Comparison of ENCODE assay signal across 22 cellular contexts in genomic region chr5:54463696-54464095, GRCh38. TPM values are rescaled to one million over a fixed set of nuclear protein-coding genes. Genes with fewer than 3 reads are reported as not detected.
DNase-seq lines count a peak whose midpoint lies in the region; ATAC-seq and TF ChIP-seq lines count a peak whose summit lies in the region.
"Had no signal": no experiment of that assay in that cellular context is flagged by ENCODE, and none has a peak within 500 bp of the region (broad histone marks: within the 10 kb centered on the region; RNA-seq: fewer than 3 reads in every experiment).

No MANE protein-coding gene starts in this region.

- H3K9ac ChIP-seq in IMR-90 (ENCODE audit: low read depth, low read length), result no peak overlapping the region

- peak overlapping the region in 1 of 2 experiments; percentile 58; a peak in 1 of 4 replicates for H4K8ac ChIP-seq in IMR-90 (ENCODE audit: low read depth in 2 of 2, low read length in 2 of 2)

- no peak for TF ChIP-seq RAD21 in IMR-90 (IDR thresholded peaks at IDR 0.05; ENCODE audit: low read length)

- H2BK120ac ChIP-seq in IMR-90 (ENCODE audit: low read depth, low read length), result peak overlapping the region; percentile 57; the same call in 1 of the 2 replicates

- in situ Hi-C loops in IMR-90 (cut with MboI; ENCODE audit: low sequenced_read_pairs), result no loop called here

- no peak overlapping the region for H3K4ac ChIP-seq in IMR-90 (ENCODE audit: low read depth, low read length)

- no peaks in the 10 kb centered on the region for H3K27me3 ChIP-seq in IMR-90 (ENCODE audit: control insufficient read depth, insufficient read depth, low read length)
- no peaks in the 10 kb centered on the region for H3K27me3 ChIP-seq in testis
- H3K27me3 ChIP-seq: BE2C had no signal

- dilution Hi-C loops in IMR-90 (cut with HindIII; ENCODE audit: low sequenced_read_pairs, unreplicated experiment), result no loop called here

- no peak overlapping the region for H2BK5ac ChIP-seq in IMR-90 (ENCODE audit: low read depth, low read length, poor library complexity, severe bottlenecking)

- H2BK15ac ChIP-seq in IMR-90 (ENCODE audit: low read depth, low read length), result no peak overlapping the region

- H3K9me3 ChIP-seq in HEK293 (ENCODE audit: control insufficient read depth, insufficient read depth, low read depth, low read length), result no peaks in the 10 kb centered on the region
- no peaks in the 10 kb centered on the region for H3K9me3 ChIP-seq in IMR-90 (ENCODE audit: control insufficient read depth, insufficient read depth, low read length)
- H3K9me3 ChIP-seq in testis, result no peaks in the 10 kb centered on the region
- H3K9me3 ChIP-seq: BE2C, HAP-1 had no signal

- peak overlapping the region; percentile 44; the same call in 1 of the 2 replicates for H2AK5ac ChIP-seq in IMR-90 (ENCODE audit: low read depth, low read length)

- H2AK9ac ChIP-seq in IMR-90 (replicated peaks; ENCODE audit: low read depth, low read length, poor library complexity), result no peak overlapping the region

- H2BK20ac ChIP-seq in IMR-90 (ENCODE audit: low read depth, low read length), result peak overlapping the region; percentile 46

- no peak overlapping the region for H3K18ac ChIP-seq in IMR-90 (ENCODE audit: low read depth, low read length)

- WGBS in IMR-90 (ENCODE audit: extremely low coverage in 2 of 2, insufficient read length in 1 of 2), 2 experiments, result 83% methylated on average over 1 of the region's 4 CpGs; no CpG with 5 or more reads in 1 of the 2 experiments
- 57 to 66% methylated on average over 4 of the region's 4 CpGs for WGBS in testis, 2 donors

- H3K4me3 ChIP-seq in HEK293 (ENCODE audit: low read depth, low read length) (no peak overlapping the region), IMR-90 (ENCODE audit: insufficient read depth, low read depth, low read length) (no peak overlapping the region), fibroblast of villous mesenchyme (ENCODE audit: low read depth, low read length) (no peak overlapping the region), testis (no peak overlapping the region)
- H3K4me3 ChIP-seq: GM12878, HAP-1 had no signal

- POLR2A ChIA-PET in HEK293 (lab: Yijun Ruan, JAX) (no interaction called here), IMR-90 (lab: Charles Lee; ENCODE audit: unreplicated experiment) (no interaction called here)

- H3K4me2 ChIP-seq in IMR-90 (ENCODE audit: low read depth, low read length), result no peak overlapping the region

- ATAC-seq in IMR-90 (ENCODE audit: low read depth), result no peak
- ATAC-seq: GM12878 had no signal

- H3K36me3 ChIP-seq in HEK293 (ENCODE audit: control insufficient read depth in 2 of 2, insufficient read depth in 1 of 2, low read length in 2 of 2), result no peaks in the 10 kb centered on the region
- H3K36me3 ChIP-seq in IMR-90 (ENCODE audit: control insufficient read depth, insufficient read depth, low read length), result no peaks in the 10 kb centered on the region
- H3K36me3 ChIP-seq in testis (ENCODE audit: low read depth, missing control alignments), result no peaks in the 10 kb centered on the region
- H3K36me3 ChIP-seq: BE2C, HAP-1 had no signal

- H3K23ac ChIP-seq in IMR-90 (ENCODE audit: low read depth, low read length), result no peak overlapping the region

- peak overlapping the region; percentile 29; the same call in 1 of the 2 replicates for H3K14ac ChIP-seq in IMR-90 (replicated peaks; ENCODE audit: low read depth, low read length)

- no peak overlapping the region for H2AFZ ChIP-seq in IMR-90 (replicated peaks; ENCODE audit: low read length, poor library complexity)

- no peak overlapping the region for H3K56ac ChIP-seq in IMR-90 (ENCODE audit: extremely low read depth, insufficient read depth, low read length)

- H3K4me1 ChIP-seq in HEK293 (ENCODE audit: control insufficient read depth, insufficient read depth, low read length) (no peaks in the 10 kb centered on the region), IMR-90 (ENCODE audit: control insufficient read depth, insufficient read depth, low read length) (peaks cover 6% of the 10 kb centered on the region), testis (no peaks in the 10 kb centered on the region)
- H3K4me1 ChIP-seq: BE2C, HAP-1 had no signal

- DNase-seq in IMR-90 (no peak), fibroblast of villous mesenchyme (ENCODE audit: low read depth) (peak; percentile 27), testis (peak; percentile 76), MV-4-11 (lab: John Stamatoyannopoulos, UW) (no peak), NCI-H510A treated with DMSO at 0.1 percent for 48 hours (lab: John Stamatoyannopoulos, UW) (no peak)
- no peak for DNase-seq in activated naive CD4-positive, alpha-beta T cell treated with anti-CD3 and anti-CD28 coated beads, Interleukin-2, amount 50 U/mL, for 16 hours
- DNase-seq: ACHN; BE2C; C1 segment of cervical spinal cord; CD4-positive, CD25-positive, alpha-beta regulatory T cell; CD8-positive, alpha-beta memory T cell; COR-L47; DMS 273 treated with DMSO at 0.1 percent for 48 hours; DMS53; DND-41; EL; HFFc6 had no signal

- H4K20me1 ChIP-seq in IMR-90 (ENCODE audit: insufficient read depth, low read length), result no peaks in the 10 kb centered on the region

- CTCF ChIA-PET in HEK293 (lab: Yijun Ruan, JAX) (interaction anchor here (0.6 kb wide), 1 partner anchor 268 kb away, joined by 3 read pairs; no protein-coding TSS in a partner anchor), IMR-90 (lab: Yijun Ruan, JAX) (no interaction called here)

- no peak overlapping the region for H4K5ac ChIP-seq in IMR-90 (ENCODE audit: low read depth, low read length)

- no peak overlapping the region for H3K27ac ChIP-seq in HEK293 (ENCODE audit: extremely low read depth, low read depth, low read length)
- no peak overlapping the region for H3K27ac ChIP-seq in IMR-90 (ENCODE audit: insufficient read depth, low read length)
- no peak overlapping the region for H3K27ac ChIP-seq in testis

- intact Hi-C loops in IMR-90 (cut with micrococcal nuclease), result no loop called here
- intact Hi-C loops in testis (cut with DNase I; ENCODE audit: low total_unique reads), result no loop called here

- no peak for TF ChIP-seq POLR2A in IMR-90 (IDR thresholded peaks at IDR 0.05; ENCODE audit: low read depth, low read length)
- TF ChIP-seq POLR2A in testis (IDR thresholded peaks at IDR 0.05), result no peak

- TF ChIP-seq CTCF in HEK293 (tag by site-specific recombination; IDR thresholded peaks at IDR 0.05), result no peak
- no peak for TF ChIP-seq CTCF in IMR-90 (conservative IDR thresholded peaks at IDR 0.05; ENCODE audit: low read depth, low read length)
- TF ChIP-seq CTCF in fibroblast of villous mesenchyme (IDR thresholded peaks at IDR 0.05; ENCODE audit: insufficient read depth, low read depth, low read length), result no peak
- TF ChIP-seq CTCF in testis (IDR thresholded peaks at IDR 0.05), result no peak

- no peak overlapping the region for H4K91ac ChIP-seq in IMR-90 (ENCODE audit: insufficient read depth, low read depth, low read length)

- no peaks in the 10 kb centered on the region for H3K79me1 ChIP-seq in IMR-90 (ENCODE audit: low read depth in 1 of 2, low read length in 2 of 2)

- no TSS peak for BruUV-seq in IMR-90 (replicated peaks; lab: Mats Ljungman, UMichigan)

- H3K9me1 ChIP-seq in IMR-90 (ENCODE audit: insufficient read depth, low read length), result 0 out of 2 replicates have a peak, but pooled peaks cover 3% of the 10 kb centered on the region

TF ChIP-seq in HEK293, 187 proteins besides CTCF, POLR2A, EP300 and RAD21 (continues in another document):
- no peak for TF ChIP-seq ZNF501 (tag by site-specific recombination; IDR thresholded peaks at IDR 0.05)
- no peak for TF ChIP-seq ZNF624 (tag by site-specific recombination; IDR thresholded peaks at IDR 0.05)
- no peak for TF ChIP-seq ZNF292 (tag by site-specific recombination; IDR thresholded peaks at IDR 0.05; ENCODE audit: borderline replicate concordance, low read depth)
- no peak for TF ChIP-seq ZNF639 (tag by site-specific recombination; IDR thresholded peaks at IDR 0.05)

TF ChIP-seq in IMR-90, 13 proteins besides CTCF, POLR2A, EP300 and RAD21:
- TF ChIP-seq CHD1 (IDR thresholded peaks at IDR 0.05; ENCODE audit: low read depth, low read length) (no peak), MAFK (IDR thresholded peaks at IDR 0.05; ENCODE audit: low read depth, low read length) (no peak), CEBPB (IDR thresholded peaks at IDR 0.05; ENCODE audit: low read depth, low read length) (no peak), MAZ (IDR thresholded peaks at IDR 0.05; ENCODE audit: borderline replicate concordance, low read depth, low read length) (no peak), NFE2L2 (IDR thresholded peaks at IDR 0.05; ENCODE audit: low read depth, low read length) (no peak)
TF ChIP-seq in IMR-90: peak in this region for 0.

RNA-seq across cellular contexts. Expression of gene HSPB3, which starts 8.2 kb away (rescaled TPM):
- total RNA-seq in IMR-90 (2012; rRNA removed) (0.54 TPM in 1 of 2 replicates, not detected in the other), fibroblast of villous mesenchyme (1.7 and 6.1 TPM in 2 replicates), testis (1 to 10 TPM; 3.1 to 4.5 TPM)
- polyA plus RNA-seq in IMR-90 (2012; rRNA removed) (0.31 and 0.98 TPM in 2 replicates), testis (ENCODE audit: insufficient read depth, low read depth, low replicate concordance) (2.8 TPM)
- polyA plus RNA-seq in IMR-90 (2012; cell fraction: cytosol; rRNA removed), result 0.56 and 0.67 TPM in 2 replicates
- 0.20 and 0.47 TPM in 2 replicates for polyA plus RNA-seq in IMR-90 (2012; cell fraction: nucleus; rRNA removed; ENCODE audit: low replicate concordance)
- total RNA-seq: CD4-positive, CD25-positive, alpha-beta regulatory T cell; CD8-positive, alpha-beta memory T cell; G401; GM12878 had no signal
- polyA plus RNA-seq: CD4-positive, CD25-positive, alpha-beta regulatory T cell; CD8-positive, alpha-beta memory T cell; IgD-negative memory B cell had no signal

RNA-seq across cellular contexts. Expression of gene SNX18, which starts 53.9 kb away (rescaled TPM):
- total RNA-seq in IMR-90 (2012; rRNA removed), result 50.0 and 67.8 TPM in 2 replicates
- 31.2 and 40.1 TPM in 2 replicates for polyA plus RNA-seq in IMR-90 (2012; rRNA removed)
- 33.9 and 66.4 TPM in 2 replicates for polyA plus RNA-seq in IMR-90 (2012; cell fraction: cytosol; rRNA removed)
- 17.8 and 42.7 TPM in 2 replicates for polyA plus RNA-seq in IMR-90 (2012; cell fraction: nucleus; rRNA removed; ENCODE audit: low replicate concordance)
- total RNA-seq in fibroblast of villous mesenchyme, result 51.0 and 51.2 TPM in 2 replicates
- 10 to 100 TPM; 71.9 to 99.7 TPM for total RNA-seq in testis
- polyA plus RNA-seq in testis (ENCODE audit: insufficient read depth, low read depth, low replicate concordance), result 17.5 TPM

Comparison
In these comparisons a context has a peak if more than half of its experiments do, and no peak if none do; other contexts are left out.
1. DNase-seq: peak in fibroblast of villous mesenchyme (single experiment) and testis (single experiment); none in IMR-90 (single experiment), MV-4-11 (single experiment), NCI-H510A treated with DMSO at 0.1 percent for 48 hours (single experiment) and activated naive CD4-positive, alpha-beta T cell treated with anti-CD3 and anti-CD28 coated beads, Interleukin-2, amount 50 U/mL, for 16 hours (single experiment).